6 cellular contexts compared by ENCODE assay signal in genomic region chr9:103601287-103601686, GRCh38.
"Had no signal": no experiment of that assay in that cellular context is flagged by ENCODE, and none has a peak within 500 bp of the region (broad histone marks: within the 10 kb centered on the region; RNA-seq: fewer than 3 reads in every experiment).

No MANE protein-coding gene starts in this region.

- FAIRE-seq: HTR-8/SVneo had no signal

- DNase-seq: IMR-90, KBM-7, KG1 had no signal

- H3K4me2 ChIP-seq: KMS-11 had no signal

- H3K27ac ChIP-seq: HL-60, KMS-11 had no signal

- H3K9ac ChIP-seq: KMS-11 had no signal
